Comparison of ENCODE assay signal across 30 cellular contexts in genomic region chr6:69392745-69393144, GRCh38.
"Had no signal": no experiment of that assay in that cellular context is flagged by ENCODE, and none has a peak within 500 bp of the region (broad histone marks: within the 10 kb centered on the region; RNA-seq: fewer than 3 reads in every experiment).

No MANE protein-coding gene starts in this region.

- H3K36me3 ChIP-seq: brain microvascular endothelial cell, esophagus muscularis mucosa, gastrocnemius medialis, heart left ventricle had no signal

- H3K4me3 Mint-ChIP-seq: activated CD4-positive, alpha-beta memory T cell treated with anti-CD3 and anti-CD28 coated beads, Interleukin-2, amount 10 ng/mL, durations not matched to agents 7 days and 5 days; activated CD4-positive, alpha-beta T cell treated with anti-CD3 and anti-CD28 coated beads, Interleukin-2, amount 10 ng/mL, durations not matched to agents 7 days and 5 days; activated naive CD8-positive, alpha-beta T cell; activated T-cell treated with anti-CD3 and anti-CD28 coated beads, Interleukin-2, amount 50 U/mL, for 24 hours; activated T-cell treated with anti-CD3 and anti-CD28 coated beads, Interleukin-2, amount 50 U/mL, for 72 hours; effector memory CD8-positive, alpha-beta T cell; T-helper 1 cell treated with Interleukin-12 subunit alpha and Interleukin-12 subunit beta and Interleukin-4 antibody, amounts not matched to agents 30 μg/mL and 1 μg/mL, for 36 hours; T-helper 2 cell treated with Interferon-gamma antibody and Interleukin-4, amounts not matched to agents 5 μg/mL and 100 μg/mL, for 36 hours had no signal

- ATAC-seq: activated T-cell treated with anti-CD3 and anti-CD28 coated beads, Interleukin-2, amount 50 U/mL, for 72 hours; effector memory CD8-positive, alpha-beta T cell; foreskin keratinocyte; gastrocnemius medialis; heart left ventricle had no signal

- H3K9me3 Mint-ChIP-seq: activated CD4-positive, alpha-beta memory T cell treated with anti-CD3 and anti-CD28 coated beads, Interleukin-2, amount 10 ng/mL, durations not matched to agents 7 days and 5 days; activated CD4-positive, alpha-beta T cell treated with anti-CD3 and anti-CD28 coated beads, Interleukin-2, amount 10 ng/mL, durations not matched to agents 7 days and 5 days; activated T-cell treated with anti-CD3 and anti-CD28 coated beads, Interleukin-2, amount 50 U/mL, for 24 hours; activated T-cell treated with anti-CD3 and anti-CD28 coated beads, Interleukin-2, amount 50 U/mL, for 72 hours; T-helper 1 cell treated with Interleukin-12 subunit alpha and Interleukin-12 subunit beta and Interleukin-4 antibody, amounts not matched to agents 30 μg/mL and 1 μg/mL, for 36 hours; T-helper 2 cell treated with Interferon-gamma antibody and Interleukin-4, amounts not matched to agents 5 μg/mL and 100 μg/mL, for 36 hours had no signal

- H3K27me3 ChIP-seq: brain microvascular endothelial cell, esophagus muscularis mucosa, foreskin keratinocyte, gastrocnemius medialis, heart left ventricle had no signal

- H3K27ac ChIP-seq: brain microvascular endothelial cell, esophagus muscularis mucosa, foreskin keratinocyte, gastrocnemius medialis, heart left ventricle had no signal

- H3K36me3 Mint-ChIP-seq: activated naive CD8-positive, alpha-beta T cell had no signal

- H3K4me1 Mint-ChIP-seq: activated CD4-positive, alpha-beta T cell treated with anti-CD3 and anti-CD28 coated beads, Interleukin-2, amount 10 ng/mL, durations not matched to agents 7 days and 5 days had no signal

- DNase-seq: activated CD4-positive, alpha-beta memory T cell treated with anti-CD3 and anti-CD28 coated beads, Interleukin-2, amount 10 ng/mL, durations not matched to agents 7 days and 5 days; activated CD4-positive, alpha-beta T cell treated with anti-CD3 and anti-CD28 coated beads for 1 hour; activated CD4-positive, alpha-beta T cell treated with anti-CD3 and anti-CD28 coated beads for 4 hours; activated CD4-positive, alpha-beta T cell treated with anti-CD3 and anti-CD28 coated beads, Interleukin-2, amount 10 ng/mL, durations not matched to agents 7 days and 5 days; activated CD4-positive, alpha-beta T cell treated with anti-CD3 and anti-CD28 coated beads, Interleukin-2, amount 50 U/mL, for 4 hours; activated CD8-positive, alpha-beta memory T cell treated with anti-CD3 and anti-CD28 coated beads, Interleukin-2, amount 50 U/mL, for 48 hours; activated effector memory CD4-positive, alpha-beta T cell treated with Interleukin-2 at 50 U/mL for 16 hours; activated gamma-delta T cell treated with Interleukin-2 at 50 U/mL for 16 hours; activated naive CD4-positive, alpha-beta T cell treated with anti-CD3 and anti-CD28 coated beads, Interleukin-2, amount 50 U/mL, for 16 hours; activated naive CD4-positive, alpha-beta T cell treated with Interleukin-2 at 50 U/mL for 16 hours; activated T-cell treated with anti-CD3 and anti-CD28 coated beads for 4 hours; activated T-cell treated with anti-CD3 and anti-CD28 coated beads, Interleukin-2, amount 50 U/mL, for 24 hours; amniotic stem cell; anterior cingulate cortex; brain microvascular endothelial cell; cortex of kidney; dermis blood vessel endothelial cell; effector CD4-positive, alpha-beta T cell; effector memory CD8-positive, alpha-beta T cell; erythroblast; foreskin keratinocyte; gastrocnemius medialis; glutamatergic neuron; heart left ventricle; T1000 had no signal

- H3K27ac Mint-ChIP-seq: activated CD4-positive, alpha-beta memory T cell treated with anti-CD3 and anti-CD28 coated beads, Interleukin-2, amount 10 ng/mL, durations not matched to agents 7 days and 5 days; activated CD4-positive, alpha-beta T cell treated with anti-CD3 and anti-CD28 coated beads, Interleukin-2, amount 10 ng/mL, durations not matched to agents 7 days and 5 days; activated naive CD8-positive, alpha-beta T cell; activated T-cell treated with anti-CD3 and anti-CD28 coated beads, Interleukin-2, amount 50 U/mL, for 24 hours; activated T-cell treated with anti-CD3 and anti-CD28 coated beads, Interleukin-2, amount 50 U/mL, for 72 hours; effector memory CD8-positive, alpha-beta T cell; T-helper 1 cell treated with Interleukin-12 subunit alpha and Interleukin-12 subunit beta and Interleukin-4 antibody, amounts not matched to agents 30 μg/mL and 1 μg/mL, for 36 hours; T-helper 2 cell treated with Interferon-gamma antibody and Interleukin-4, amounts not matched to agents 5 μg/mL and 100 μg/mL, for 36 hours had no signal

- H3K4me1 ChIP-seq: esophagus muscularis mucosa, foreskin keratinocyte, gastrocnemius medialis, heart left ventricle had no signal

- H3K4me3 ChIP-seq: esophagus muscularis mucosa, gastrocnemius medialis, heart left ventricle had no signal

- H3K27me3 Mint-ChIP-seq: activated CD4-positive, alpha-beta memory T cell treated with anti-CD3 and anti-CD28 coated beads, Interleukin-2, amount 10 ng/mL, durations not matched to agents 7 days and 5 days; activated CD4-positive, alpha-beta T cell treated with anti-CD3 and anti-CD28 coated beads, Interleukin-2, amount 10 ng/mL, durations not matched to agents 7 days and 5 days; activated T-cell treated with anti-CD3 and anti-CD28 coated beads, Interleukin-2, amount 50 U/mL, for 24 hours; effector memory CD8-positive, alpha-beta T cell had no signal

- H3K9me3 ChIP-seq: esophagus muscularis mucosa, gastrocnemius medialis had no signal
